In genomic region chr10:119726291-119727261, GRCh38 we compare ENCODE assay signal across 1 cellular context.
A peak's percentile ranks its signal among the peaks of the same experiment; 100 is the strongest.
TF ChIP-seq lines count a peak whose summit lies in the region.

No MANE protein-coding gene starts in this region.

TF ChIP-seq in K562, 482 proteins besides CTCF, POLR2A, EP300 and RAD21 (continued from another document):
- TF ChIP-seq TRIM24 (IDR thresholded peaks at IDR 0.05) (0 out of 4 replicates have a peak, but pooled peaks of 1 of the 2 experiments have one; percentile 48), CREB1 (IDR thresholded peaks at IDR 0.05) (no peak), CREB1 (CRISPR knock-in tag; IDR thresholded peaks at IDR 0.05) (no peak), EZH2 (IDR thresholded peaks at IDR 0.05; ENCODE audit: borderline replicate concordance, low read depth, low read length) (no peak), BRCA1 (IDR thresholded peaks at IDR 0.05) (no peak), BRCA1 (CRISPR knock-in tag; IDR thresholded peaks at IDR 0.05) (no peak), NCOA1 (IDR thresholded peaks at IDR 0.05; ENCODE audit: low read depth) (no peak), BCOR (IDR thresholded peaks at IDR 0.05) (peak; percentile 53; the same call in 1 of the 2 replicates), BRD4 (IDR thresholded peaks at IDR 0.05) (no peak), HMG20A (CRISPR knock-in tag; conservative IDR thresholded peaks at IDR 0.05) (no peak), LEF1 (IDR thresholded peaks at IDR 0.05) (no peak), ZBTB34 (CRISPR knock-in tag; IDR thresholded peaks at IDR 0.05) (no peak), ETV5 (CRISPR knock-in tag; IDR thresholded peaks at IDR 0.05; ENCODE audit: low read depth) (no peak), NCOA4 (IDR thresholded peaks at IDR 0.05; ENCODE audit: partially characterized antibody) (no peak), ZKSCAN8 (CRISPR knock-in tag; IDR thresholded peaks at IDR 0.05) (no peak), SRSF9 (IDR thresholded peaks at IDR 0.05; ENCODE audit: borderline replicate concordance, low read depth, low read length) (no peak), FOSL1 (tag; conservative IDR thresholded peaks at IDR 0.05) (no peak), ZNF655 (CRISPR knock-in tag; IDR thresholded peaks at IDR 0.05) (no peak), ZNF12 (CRISPR knock-in tag; IDR thresholded peaks at IDR 0.05) (no peak), BDP1 (IDR thresholded peaks at IDR 0.05; ENCODE audit: insufficient read depth, insufficient read length) (no peak), SP1 (CRISPR knock-in tag; IDR thresholded peaks at IDR 0.05) (no peak), NFIX (CRISPR knock-in tag; IDR thresholded peaks at IDR 0.05; ENCODE audit: low read depth) (no peak), CHD4 (IDR thresholded peaks at IDR 0.05; ENCODE audit: insufficient read depth, insufficient replicate concordance, low read depth, low read length, poor library complexity, severe bottlenecking) (no peak), ZNF175 (CRISPR knock-in tag; IDR thresholded peaks at IDR 0.05; ENCODE audit: low read depth) (no peak), CREB3 (tag; conservative IDR thresholded peaks at IDR 0.05; ENCODE audit: low read depth) (no peak), PPARD (CRISPR knock-in tag; IDR thresholded peaks at IDR 0.05) (no peak), ZBTB33 (CRISPR knock-in tag; IDR thresholded peaks at IDR 0.05) (peak; percentile 50; the same call in 1 of the 2 replicates), TCFL5 (CRISPR knock-in tag; conservative IDR thresholded peaks at IDR 0.05) (no peak), ATF7 (IDR thresholded peaks at IDR 0.05) (no peak), RBM22 (IDR thresholded peaks at IDR 0.05; ENCODE audit: low read depth, low read length, poor library complexity, severe bottlenecking) (no peak), HBP1 (CRISPR knock-in tag; IDR thresholded peaks at IDR 0.05) (no peak), ELK3 (CRISPR knock-in tag; IDR thresholded peaks at IDR 0.05) (no peak), ZEB2 (IDR thresholded peaks at IDR 0.05) (no peak), YBX1 (IDR thresholded peaks at IDR 0.05) (no peak), ARNT (IDR thresholded peaks at IDR 0.05) (no peak), SOX6 (IDR thresholded peaks at IDR 0.05) (no peak), ATF1 (CRISPR knock-in tag; IDR thresholded peaks at IDR 0.05) (no peak), ATF1 (tag; IDR thresholded peaks at IDR 0.05) (no peak), ZFX (CRISPR knock-in tag; IDR thresholded peaks at IDR 0.05) (0 out of 2 replicates have a peak, but pooled peaks have one; percentile 39), PURB (CRISPR knock-in tag; IDR thresholded peaks at IDR 0.05; ENCODE audit: low read depth) (no peak), PCBP2 (IDR thresholded peaks at IDR 0.05; ENCODE audit: low read depth, low read length, poor library complexity, severe bottlenecking) (no peak), MAFF (IDR thresholded peaks at IDR 0.05; ENCODE audit: low read length) (no peak)
